In the genomic region with DNA sequence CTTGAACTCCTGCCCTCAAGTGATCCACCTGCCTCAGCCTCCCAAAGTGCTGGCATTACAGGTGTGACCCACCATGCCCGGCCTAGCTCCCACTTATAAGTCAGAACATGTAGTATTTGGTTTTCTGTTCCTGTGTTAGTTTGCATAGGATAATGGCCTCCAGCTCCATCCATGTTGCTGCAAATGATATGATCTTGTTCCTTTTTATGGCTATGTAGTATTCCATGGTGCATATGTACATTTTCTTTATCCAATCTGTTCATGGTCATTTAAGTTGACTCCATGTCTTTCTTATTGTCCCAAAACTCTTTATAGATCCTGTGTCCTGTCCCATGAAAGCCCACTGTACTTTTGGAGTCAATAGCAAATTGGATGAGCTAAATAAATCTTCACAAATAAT, we compare ENCODE assay signal across 6 cellular contexts. TPM values are rescaled to one million over a fixed set of nuclear protein-coding genes. Genes with fewer than 3 reads are reported as not detected.
DNase-seq lines count a peak whose midpoint lies in the region; ATAC-seq, FAIRE-seq and TF ChIP-seq lines count a peak whose summit lies in the region.
"Not testable (repeated sequence)": the region's sequence is repeated elsewhere in the genome, so short reads cannot be mapped to it uniquely, and the experiment has no call there.
"Had no signal": no experiment of that assay in that cellular context is flagged by ENCODE, and none has a peak within 500 bp of the region (broad histone marks: within the 10 kb centered on the region; RNA-seq: fewer than 3 reads in every experiment).

No MANE protein-coding gene starts in this region.

- not testable (repeated sequence) for TF ChIP-seq EP300 in K562 (IDR thresholded peaks at IDR 0.05; ENCODE audit: low read length)

- H3K27ac ChIP-seq in HEK293 (ENCODE audit: extremely low read depth, low read depth, low read length); K562 (ENCODE audit: extremely low read depth, low read depth, low read length): not testable (repeated sequence)

- TF ChIP-seq POLR2A in K562 (conservative IDR thresholded peaks at IDR 0.05): not testable (repeated sequence)

- not testable (repeated sequence) for H2AFZ ChIP-seq in K562 (ENCODE audit: low read depth, low read length)

- H3K9me3 ChIP-seq in HEK293 (ENCODE audit: control insufficient read depth, insufficient read depth, low read depth, low read length); K562 (replicated peaks; ENCODE audit: control insufficient read depth, insufficient read depth, low read depth, low read length): not testable (repeated sequence)

- not testable (repeated sequence) for H3K4me1 ChIP-seq in HEK293 (ENCODE audit: control insufficient read depth, insufficient read depth, low read length); K562 (replicated peaks in 1 of 2; ENCODE audit: control insufficient read depth in 2 of 2, insufficient read depth in 2 of 2, low read length in 2 of 2)

- POLR2A ChIA-PET in HEK293 (lab: Yijun Ruan, JAX): interaction anchor here (0.6 kb wide), 1 partner anchor 80 kb away, joined by 3 read pairs; no protein-coding TSS in a partner anchor
- POLR2A ChIA-PET in K562 (lab: Yijun Ruan, JAX): interaction anchor here (0.6 to 1.2 kb wide), 3 partner anchors 10 to 257 kb away, joined by 3 to 4 read pairs (median 3); no protein-coding TSS in a partner anchor

- BruUV-seq in K562 (replicated peaks; lab: Mats Ljungman, UMichigan): not testable (repeated sequence)

- not testable (repeated sequence) for H3K9me1 ChIP-seq in K562 (ENCODE audit: control insufficient read depth, insufficient read depth, low read length)

- not testable (repeated sequence) for H3K4me3 ChIP-seq in HEK293 (ENCODE audit: low read depth, low read length); K562

- H3K79me2 ChIP-seq in K562 (ENCODE audit: control insufficient read depth, insufficient read depth, low read length): not testable (repeated sequence)

- intact Hi-C loops in K562 (cut with micrococcal nuclease): not testable (repeated sequence)

- not testable (repeated sequence) for H3K36me3 ChIP-seq in HEK293 (ENCODE audit: control insufficient read depth in 2 of 2, insufficient read depth in 1 of 2, low read length in 2 of 2); K562 (ENCODE audit: control insufficient read depth, insufficient read depth, low read length)

- H3K9ac ChIP-seq in K562 (ENCODE audit: insufficient read depth in 1 of 2, low read depth in 2 of 2, low read length in 2 of 2): not testable (repeated sequence)

- in situ Hi-C loops in K562 (cut with MboI): not testable (repeated sequence)

- DNase-seq in K562 (ENCODE audit: extremely low read depth in 1 of 4, low spot score in 3 of 4): peak in 1 of 4 experiments; percentile 0

- H4K20me1 ChIP-seq in K562 (replicated peaks; ENCODE audit: control insufficient read depth, insufficient read depth, low read length): not testable (repeated sequence)

- H3K4me2 ChIP-seq in K562 (ENCODE audit: insufficient read depth, low read length): not testable (repeated sequence)

- FAIRE-seq in K562 (lab: Jason Lieb, UNC): not testable (repeated sequence)

- not testable (repeated sequence) for H3K27me3 ChIP-seq in K562 (ENCODE audit: control insufficient read depth in 2 of 2, insufficient read depth in 2 of 2, low read length in 2 of 2)

- not testable (repeated sequence) for TF ChIP-seq CTCF in HEK293 (tag by site-specific recombination; IDR thresholded peaks at IDR 0.05); K562 (IDR thresholded peaks at IDR 0.05 in 2 of 3, conservative IDR thresholded peaks at IDR 0.05 in 1 of 3; ENCODE audit: insufficient read depth in 2 of 3, low read depth in 1 of 3, low read length in 3 of 3)

- not testable (repeated sequence) for ATAC-seq in SK-N-SH treated with all-trans-retinoic acid at 6 μM for 48 hours, K562

- CTCF ChIA-PET in HEK293 (lab: Yijun Ruan, JAX): interaction anchor here (0.6 to 0.7 kb wide), 2 partner anchors 16 to 17 kb away, joined by 3 read pairs; no protein-coding TSS in a partner anchor
- CTCF ChIA-PET in K562 (lab: Yijun Ruan, JAX; ENCODE audit: low intra/inter-chr PET ratio): not testable (repeated sequence)

- not testable (repeated sequence) for TF ChIP-seq RAD21 in K562 (CRISPR knock-in tag; conservative IDR thresholded peaks at IDR 0.05 in 1 of 2, IDR thresholded peaks at IDR 0.05 in 1 of 2)

- 9% methylated on average over 1 of the region's 1 CpG for WGBS in K562 (ENCODE audit: insufficient coverage, low coverage, missing lambda C conversion rate)

TF ChIP-seq in HEK293, 187 proteins besides CTCF, POLR2A, EP300 and RAD21:
- TF ChIP-seq ZNF146 (tag by site-specific recombination; IDR thresholded peaks at IDR 0.05): peak; percentile 87

TF ChIP-seq in SK-N-SH treated with all-trans-retinoic acid at 6 μM for 48 hours, 23 proteins besides CTCF, POLR2A, EP300 and RAD21:
- TF ChIP-seq ZNF70 (CRISPR knock-in tag; IDR thresholded peaks at IDR 0.05): peak; percentile 71

TF ChIP-seq in K562, 482 proteins besides CTCF, POLR2A, EP300 and RAD21:
- peak; percentile 54 for TF ChIP-seq ZNF146 (CRISPR knock-in tag; IDR thresholded peaks at IDR 0.05; ENCODE audit: unreplicated experiment)

RNA-seq across cellular contexts. Expression of a gene that starts 7.0 kb away (rescaled TPM):
- total RNA-seq in K562 (2011; cell fraction: chromatin; rRNA removed; ENCODE audit: low replicate concordance): 0.28 TPM in 1 of 2 replicates, not detected in the other
- 0.17 TPM in 1 of 2 replicates, not detected in the other for total RNA-seq in K562 (2011; cell fraction: nucleolus; rRNA removed)
- total RNA-seq in K562 (2011; cell fraction: nucleoplasm; rRNA removed): not detected in 2 replicates
- total RNA-seq in K562 (2014; rRNA removed): 0.09 and 0.16 TPM in 2 replicates
- total RNA-seq in K562 (2014; rRNA removed; fragmentation: Illumina TruSeq; extraction: Trizol): 0.47 and 0.48 TPM in 2 replicates
- total RNA-seq in K562 (2015; rRNA removed; fragmentation: Illumina TruSeq; extraction: Trizol): 0.87 and 0.98 TPM in 2 replicates
- 0.29 and 0.42 TPM in 2 replicates for total RNA-seq in K562 (2021)
- 0.23 and 0.39 TPM in 2 replicates for polyA plus RNA-seq in K562 (2011; rRNA removed)
- 0.04 and 0.13 TPM in 2 replicates for polyA plus RNA-seq in K562 (2011; cell fraction: cytosol; rRNA removed)
- 0.09 and 0.13 TPM in 2 replicates for polyA plus RNA-seq in K562 (2011; cell fraction: nucleus; rRNA removed)
- 0.49 and 1.1 TPM in 2 replicates for polyA plus RNA-seq in K562 (2012)
- 0.29 and 0.36 TPM in 2 replicates for polyA plus RNA-seq in K562 (2014; fragmentation: Illumina TruSeq; extraction: Trizol)
- under 1 TPM; 0.13 to 0.20 TPM for polyA plus RNA-seq in K562 (2014; fragmentation: Nextera tagmentation; extraction: Ambion mirVana)
- polyA plus RNA-seq in K562 (2014; rRNA removed): 0.09 and 1.1 TPM in 2 replicates
- 0.53 and 0.57 TPM in 2 replicates for polyA minus RNA-seq in K562 (2011; rRNA and poly(A)+ RNA removed)
- polyA minus RNA-seq in K562 (2011; cell fraction: cytosol; rRNA and poly(A)+ RNA removed): not detected in 2 replicates
- 0.11 and 0.13 TPM in 2 replicates for polyA minus RNA-seq in K562 (2011; cell fraction: nucleus; rRNA and poly(A)+ RNA removed)
- polyA plus RNA-seq: BJ; CD14-positive monocyte; CD8-positive, alpha-beta memory T cell had no signal
